In genomic region chr1:31939484-31940329, GRCh38 we compare ENCODE assay signal across 8 cellular contexts. TPM values are rescaled to one million over a fixed set of nuclear protein-coding genes. Genes with fewer than 3 reads are reported as not detected.
DNase-seq lines count a peak whose midpoint lies in the region; ATAC-seq, FAIRE-seq and TF ChIP-seq lines count a peak whose summit lies in the region.

No MANE protein-coding gene starts in this region.

- WGBS in heart left ventricle, 4 donors = 80 to 86% (median 85%) methylated on average over 16 of the region's 16 CpGs

- H3K9me3 ChIP-seq in heart left ventricle = no peaks in the 10 kb centered on the region
- H3K9me3 ChIP-seq in kidney (ENCODE audit: control insufficient read depth in 1 of 2, low read length in 2 of 2) = no peaks in the 10 kb centered on the region

- H3K9ac ChIP-seq in kidney (ENCODE audit: low read length in 2 of 2) = peak overlapping the region in 1 of 2 donors; percentile 12

- H3K4me1 ChIP-seq in heart left ventricle (peaks cover 6 to 83% (median 39%) of the 10 kb centered on the region in 12 donors), kidney (ENCODE audit: control insufficient read depth in 1 of 2, insufficient read depth in 1 of 2, low read depth in 1 of 2, low read length in 2 of 2) (peaks cover 30 to 35% of the 10 kb centered on the region in 2 donors)

- TF ChIP-seq CTCF in heart left ventricle (IDR thresholded peaks at IDR 0.05) (peak in 4 of 12 donors; percentile 14 to 29 (median 18)), kidney (IDR thresholded peaks at IDR 0.05; ENCODE audit: borderline replicate concordance, extremely low read depth, insufficient read depth) (peak; percentile 43)

- ATAC-seq in heart left ventricle (no peak), Right ventricle myocardium superior (ENCODE audit: poor library complexity) (no peak), HG03025 (IDR thresholded peaks at IDR 0.05; ENCODE audit: low FRiP score, unreplicated experiment) (no peak)

- peak overlapping the region in 9 of 12 donors; percentile 1 to 100 (median 87) for H3K27ac ChIP-seq in heart left ventricle
- H3K27ac ChIP-seq in kidney (ENCODE audit: low read depth in 2 of 2, low read length in 2 of 2) = peak overlapping the region; percentile 91 to 95

- intact Hi-C loops in heart left ventricle (cut with DNase I) = loop anchor here in 1 of 10 donors (2.0 kb wide), 1 partner anchor 25 kb away; no protein-coding TSS in a partner anchor
- intact Hi-C loops in Right ventricle myocardium superior (cut with DNase I) = no loop called here
- intact Hi-C loops in kidney (cut with DNase I) = no loop called here

- H3K4me3 ChIP-seq in heart left ventricle = peak overlapping the region in 1 of 12 donors; percentile 74
- no peak overlapping the region for H3K4me3 ChIP-seq in kidney (ENCODE audit: low read length in 2 of 2)

- FAIRE-seq in kidney (lab: Jason Lieb, UNC) = no peak

- TF ChIP-seq POLR2A in heart left ventricle (IDR thresholded peaks at IDR 0.05) = no peak

- DNase-seq in heart left ventricle (no peak), Right ventricle myocardium superior (no peak), HPDE6-E6E7 (ENCODE audit: extremely low spot score) (peak; percentile 88), T follicular helper cell (ENCODE audit: low read depth) (peak; percentile 54), kidney (peak; percentile 87)
- peak; percentile 66 for DNase-seq in activated naive CD8-positive, alpha-beta T cell treated with anti-CD3 and anti-CD28 coated beads, Interleukin-2, amount 50 U/mL, for 16 hours (ENCODE audit: low read depth, low spot score)
- DNase-seq in stimulated activated CD4-positive, alpha-beta T cell treated with anti-CD3 and anti-CD28 coated beads, TNF-alpha, amount 100 ng/mL, for 24 hours (ENCODE audit: low read depth in 3 of 3) = peak; percentile 50 to 78 (median 58)

- H3K36me3 ChIP-seq in heart left ventricle = no peaks in the 10 kb centered on the region
- H3K36me3 ChIP-seq in kidney (ENCODE audit: control insufficient read depth in 1 of 2, insufficient read depth in 2 of 2, low read length in 2 of 2) = no peaks in the 10 kb centered on the region

- H3K27me3 ChIP-seq in heart left ventricle = no peaks in the 10 kb centered on the region

RNA-seq across cellular contexts. Expression of gene PTP4A2, which starts 1.5 kb away (rescaled TPM):
- 100 to 1,000 TPM; 217 to 354 (median 242) TPM for total RNA-seq in heart left ventricle
- polyA plus RNA-seq in heart left ventricle = 100 to 1,000 TPM in 1 of 2 donors, 10 to 100 TPM in 1; 74.4 to 290 TPM
- 271 TPM for total RNA-seq in Right ventricle myocardium superior
- 236 TPM for total RNA-seq in kidney
- 130 TPM for polyA plus RNA-seq in kidney (ENCODE audit: insufficient read depth, low read depth, low replicate concordance)

Comparison
In these comparisons a context has a peak if more than half of its experiments do, and no peak if none do; other contexts are left out.
1. DNase-seq: peak in HPDE6-E6E7 (single experiment), T follicular helper cell (single experiment), activated naive CD8-positive, alpha-beta T cell treated with anti-CD3 and anti-CD28 coated beads, Interleukin-2, amount 50 U/mL, for 16 hours (single experiment), kidney (single experiment) and stimulated activated CD4-positive, alpha-beta T cell treated with anti-CD3 and anti-CD28 coated beads, TNF-alpha, amount 100 ng/mL, for 24 hours (3 of 3); none in heart left ventricle (0 of 5) and Right ventricle myocardium superior (single experiment).